7 cellular contexts compared by ENCODE assay signal in the genomic region with DNA sequence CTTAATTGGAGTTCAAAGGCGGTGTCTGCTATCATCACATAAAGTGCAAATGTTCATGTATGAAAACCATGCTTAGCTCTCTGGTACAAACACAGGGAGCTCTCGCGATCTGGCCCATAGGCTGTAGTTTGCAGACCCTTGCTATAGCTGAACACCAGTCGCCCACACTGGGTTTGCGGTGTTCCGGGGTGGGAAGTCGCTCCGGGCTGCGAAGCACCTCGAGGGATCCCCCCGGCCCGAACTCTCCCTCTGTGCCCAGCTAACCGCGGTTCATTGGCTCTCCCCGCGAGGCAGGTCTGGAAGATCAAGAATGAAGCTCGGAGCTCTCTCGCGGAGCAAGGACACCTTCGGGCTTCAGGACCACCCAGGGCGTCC. TPM values are rescaled to one million over a fixed set of nuclear protein-coding genes. Genes with fewer than 3 reads are reported as not detected.
DNase-seq lines count a peak whose midpoint lies in the region; ATAC-seq lines count a peak whose summit lies in the region.

No MANE protein-coding gene starts in this region.

- H3K4me1 ChIP-seq in iPS-18a (ENCODE audit: control insufficient read depth, low read depth, low read length) (peaks cover 10% of the 10 kb centered on the region), stomach smooth muscle (ENCODE audit: control insufficient read depth, insufficient read depth, low read length) (peaks cover 5% of the 10 kb centered on the region)

- H3K36me3 ChIP-seq in iPS-18a (ENCODE audit: control insufficient read depth, low read depth, low read length), result no peaks in the 10 kb centered on the region
- H3K36me3 ChIP-seq in stomach smooth muscle (ENCODE audit: control insufficient read depth in 2 of 2, insufficient read depth in 2 of 2, low read length in 2 of 2), result no peaks in the 10 kb centered on the region

- H3K27ac ChIP-seq in iPS-18a (ENCODE audit: low read length) (no peak overlapping the region), stomach smooth muscle (ENCODE audit: low read length) (no peak overlapping the region)

- H3K9me3 Mint-ChIP-seq in activated CD4-positive, alpha-beta memory T cell treated with anti-CD3 and anti-CD28 coated beads, Interleukin-2, amount 10 ng/mL, durations not matched to agents 7 days and 5 days, result no peaks in the 10 kb centered on the region

- H3K36me3 Mint-ChIP-seq in activated CD4-positive, alpha-beta memory T cell treated with anti-CD3 and anti-CD28 coated beads, Interleukin-2, amount 10 ng/mL, durations not matched to agents 7 days and 5 days (ENCODE audit: low read depth), result peaks cover 24% of the 10 kb centered on the region

- H3K27me3 ChIP-seq in iPS-18a (ENCODE audit: control insufficient read depth, insufficient read depth, low read length) (peaks cover 14% of the 10 kb centered on the region), stomach smooth muscle (ENCODE audit: control insufficient read depth in 1 of 2, insufficient read depth in 2 of 2, low read length in 2 of 2) (no peaks in the 10 kb centered on the region)

- H3K27ac Mint-ChIP-seq in activated CD4-positive, alpha-beta memory T cell treated with anti-CD3 and anti-CD28 coated beads, Interleukin-2, amount 10 ng/mL, durations not matched to agents 7 days and 5 days, result peak overlapping the region; percentile 74

- peaks cover 10% of the 10 kb centered on the region for H3K27me3 Mint-ChIP-seq in activated CD4-positive, alpha-beta memory T cell treated with anti-CD3 and anti-CD28 coated beads, Interleukin-2, amount 10 ng/mL, durations not matched to agents 7 days and 5 days

- H3K4me1 Mint-ChIP-seq in activated CD4-positive, alpha-beta memory T cell treated with anti-CD3 and anti-CD28 coated beads, Interleukin-2, amount 10 ng/mL, durations not matched to agents 7 days and 5 days, result peaks cover 31% of the 10 kb centered on the region

- peak overlapping the region; percentile 94 for H3K4me3 ChIP-seq in iPS-18a (ENCODE audit: low read length)
- H3K4me3 ChIP-seq in stomach smooth muscle (ENCODE audit: low read length in 2 of 2), result peak overlapping the region; percentile 70 to 73

- CTCF ChIA-PET in activated CD4-positive, alpha-beta memory T cell treated with anti-CD3 and anti-CD28 coated beads, Interleukin-2, amount 10 ng/mL, durations not matched to agents 7 days and 5 days (lab: Charles Lee), result interaction anchor here (1.1 to 5.0 kb wide), 3 partner anchors 20 to 89 kb away, joined by 3 to 62 read pairs (median 15); no protein-coding TSS in a partner anchor

- peak overlapping the region; percentile 82 for H3K4me3 Mint-ChIP-seq in activated CD4-positive, alpha-beta memory T cell treated with anti-CD3 and anti-CD28 coated beads, Interleukin-2, amount 10 ng/mL, durations not matched to agents 7 days and 5 days

- H3K9me3 ChIP-seq in iPS-18a (ENCODE audit: control insufficient read depth, low read depth, low read length) (no peaks in the 10 kb centered on the region), stomach smooth muscle (ENCODE audit: control insufficient read depth in 2 of 2, low read length in 2 of 2) (peaks cover 0 to 15% of the 10 kb centered on the region in 2 donors)

- peak; percentile 10 for ATAC-seq in GM19328 (IDR thresholded peaks at IDR 0.05; ENCODE audit: unreplicated experiment)
- peak; percentile 15 for ATAC-seq in HG02973 (IDR thresholded peaks at IDR 0.05; ENCODE audit: unreplicated experiment)

- peak overlapping the region; percentile 44 for H3K9ac ChIP-seq in iPS-18a (ENCODE audit: low read length)
- H3K9ac ChIP-seq in stomach smooth muscle (ENCODE audit: low read length in 2 of 2), result peak overlapping the region in 1 of 2 donors; percentile 55

- DNase-seq in activated CD4-positive, alpha-beta memory T cell treated with anti-CD3 and anti-CD28 coated beads, Interleukin-2, amount 10 ng/mL, durations not matched to agents 7 days and 5 days, result no peak
- DNase-seq in kidney glomerular epithelial cell (lab: John Stamatoyannopoulos, UW), result no peak
- DNase-seq in HT-29 (ENCODE audit: low spot score), result no peak

- POLR2A ChIA-PET in activated CD4-positive, alpha-beta memory T cell treated with anti-CD3 and anti-CD28 coated beads, Interleukin-2, amount 10 ng/mL, durations not matched to agents 7 days and 5 days (lab: Charles Lee), result interaction anchor here (0.7 to 3.2 kb wide), 8 partner anchors 8 to 1027 kb away, joined by 3 to 21 read pairs (median 4); a partner anchor contains a TSS

RNA-seq across cellular contexts. Expression of a gene that starts 0.3 kb away (rescaled TPM):
- total RNA-seq in activated CD4-positive, alpha-beta memory T cell treated with anti-CD3 and anti-CD28 coated beads, Interleukin-2, amount 10 ng/mL, durations not matched to agents 7 days and 5 days, result 10 to 100 TPM; 64.6 to 66.9 TPM
- 12.4 and 21.0 TPM in 2 replicates for total RNA-seq in HT-29 (2014; rRNA removed; shearing (Covaris generic))
